Comparison of ENCODE assay signal across 1 cellular context in genomic region chr17:4949321-4950074, GRCh38.
A peak's percentile ranks its signal among the peaks of the same experiment; 100 is the strongest.
TF ChIP-seq lines count a peak whose summit lies in the region.

No MANE protein-coding gene starts in this region.

TF ChIP-seq in HEK293, 187 proteins besides CTCF, POLR2A, EP300 and RAD21 (continued from another document and continues in another):
- TF ChIP-seq ZNF692 (tag by site-specific recombination; IDR thresholded peaks at IDR 0.05) (peak; percentile 37; the same call in 1 of the 2 replicates), ZNF37A (tag by site-specific recombination; IDR thresholded peaks at IDR 0.05) (no peak), OVOL3 (tag by site-specific recombination; IDR thresholded peaks at IDR 0.05) (0 out of 2 replicates have a peak, but pooled peaks have one; percentile 60), ZNF350 (tag by site-specific recombination; IDR thresholded peaks at IDR 0.05) (no peak), SCRT2 (tag by site-specific recombination; IDR thresholded peaks at IDR 0.05) (no peak), ZNF639 (tag by site-specific recombination; IDR thresholded peaks at IDR 0.05) (no peak), ZNF596 (tag by site-specific recombination; IDR thresholded peaks at IDR 0.05) (0 out of 2 replicates have a peak, but pooled peaks have one; percentile 26), ZNF221 (tag by site-specific recombination; IDR thresholded peaks at IDR 0.05; ENCODE audit: borderline replicate concordance) (no peak), KLF9 (tag by site-specific recombination; IDR thresholded peaks at IDR 0.05; ENCODE audit: low read depth) (peak; percentile 73; the same call in 1 of the 2 replicates), ZFHX2 (tag by site-specific recombination; conservative IDR thresholded peaks at IDR 0.05) (peak; percentile 48), ZNF398 (tag by site-specific recombination; IDR thresholded peaks at IDR 0.05) (peak; percentile 81), ATF2 (tag by site-specific recombination; IDR thresholded peaks at IDR 0.05; ENCODE audit: low read depth) (no peak), ZNF335 (tag by site-specific recombination; conservative IDR thresholded peaks at IDR 0.05) (no peak), ZNF501 (tag by site-specific recombination; IDR thresholded peaks at IDR 0.05) (no peak), ZBTB26 (tag by site-specific recombination; optimal IDR thresholded peaks at IDR 0.05) (peak; percentile 96), ZBTB11 (tag by site-specific recombination; conservative IDR thresholded peaks at IDR 0.05; ENCODE audit: low read depth) (0 out of 2 replicates have a peak, but pooled peaks have one; percentile 32), PRDM10 (tag by site-specific recombination; IDR thresholded peaks at IDR 0.05) (peak; percentile 96), ZBTB8A (tag by site-specific recombination; IDR thresholded peaks at IDR 0.05) (peak; percentile 72), KLF1 (tag by site-specific recombination; IDR thresholded peaks at IDR 0.05) (peak; percentile 99), ZSCAN5A (tag by site-specific recombination; IDR thresholded peaks at IDR 0.05) (peak; percentile 78; the same call in 1 of the 2 replicates), ZNF449 (tag by site-specific recombination; IDR thresholded peaks at IDR 0.05) (peak; percentile 33; the same call in 1 of the 2 replicates), ZNF555 (tag by site-specific recombination; conservative IDR thresholded peaks at IDR 0.05) (no peak), ZNF391 (tag by site-specific recombination; IDR thresholded peaks at IDR 0.05; ENCODE audit: borderline replicate concordance, low read depth) (peak; percentile 43; the same call in 1 of the 2 replicates), ZNF561 (tag by site-specific recombination; IDR thresholded peaks at IDR 0.05; ENCODE audit: borderline replicate concordance) (no peak; the same call in 1 of the 2 replicates), HOXA7 (CRISPR knock-in tag; IDR thresholded peaks at IDR 0.05; ENCODE audit: borderline replicate concordance) (no peak), OSR2 (tag by site-specific recombination; IDR thresholded peaks at IDR 0.05) (no peak), ZBTB10 (tag by site-specific recombination; IDR thresholded peaks at IDR 0.05) (peak; percentile 88), ZEB2 (tag by site-specific recombination; IDR thresholded peaks at IDR 0.05) (peak; percentile 25; the same call in 1 of the 2 replicates), ZNF747 (tag by site-specific recombination; IDR thresholded peaks at IDR 0.05) (no peak), ZNF629 (tag by site-specific recombination; IDR thresholded peaks at IDR 0.05) (0 out of 2 replicates have a peak, but pooled peaks have one; percentile 5), SP7 (tag by site-specific recombination; IDR thresholded peaks at IDR 0.05) (peak; percentile 75; the same call in 1 of the 2 replicates), ZNF48 (tag by site-specific recombination; IDR thresholded peaks at IDR 0.05) (no peak), ZNF423 (tag by site-specific recombination; IDR thresholded peaks at IDR 0.05) (0 out of 2 replicates have a peak, but pooled peaks have one; percentile 47), ZNF155 (tag by site-specific recombination; IDR thresholded peaks at IDR 0.05) (no peak), ZNF19 (tag by site-specific recombination; IDR thresholded peaks at IDR 0.05; ENCODE audit: low read depth) (no peak), BCL11B (tag by site-specific recombination; IDR thresholded peaks at IDR 0.05; ENCODE audit: low read depth) (peak; percentile 86), ZBTB48 (tag by site-specific recombination; IDR thresholded peaks at IDR 0.05) (peak; percentile 96)
